24 cellular contexts compared by ENCODE assay signal in the genomic region with DNA sequence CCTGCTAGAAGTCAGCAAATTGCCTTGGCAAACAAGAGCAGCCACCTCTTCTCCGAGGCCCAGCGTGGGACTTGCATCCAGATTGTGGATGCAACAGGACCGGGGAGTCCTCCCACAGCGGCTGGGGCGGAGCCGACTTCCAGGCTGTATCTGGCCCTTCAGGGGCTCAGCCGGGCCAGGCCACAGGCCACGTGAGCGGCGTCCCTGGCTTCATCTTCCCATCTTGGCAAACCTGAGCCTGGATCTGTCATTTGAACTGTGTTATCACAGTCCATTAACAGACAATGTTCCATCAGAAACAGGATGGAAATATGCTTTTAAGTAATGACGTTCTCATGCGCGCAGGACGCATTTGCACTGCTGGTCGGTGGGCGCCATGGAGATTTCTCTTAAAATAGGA.
DNase-seq lines count a peak whose midpoint lies in the region; ATAC-seq and TF ChIP-seq lines count a peak whose summit lies in the region.
"Had no signal": no experiment of that assay in that cellular context is flagged by ENCODE, and none has a peak within 500 bp of the region (broad histone marks: within the 10 kb centered on the region; RNA-seq: fewer than 3 reads in every experiment).

No MANE protein-coding gene starts in this region.

- no peak overlapping the region for H3K4me2 ChIP-seq in neuronal stem cell (ENCODE audit: insufficient read depth, low read length, poor library complexity, severe bottlenecking)

- H3K4ac ChIP-seq in neuronal stem cell (ENCODE audit: low read length): no peak overlapping the region

- no peak overlapping the region for H2AK5ac ChIP-seq in neuronal stem cell (ENCODE audit: low read depth, low read length)

- H4K91ac ChIP-seq in neuronal stem cell (ENCODE audit: low read depth, low read length, poor library complexity): no peak overlapping the region

- H3K36me3 Mint-ChIP-seq in activated CD4-positive, alpha-beta memory T cell treated with anti-CD3 and anti-CD28 coated beads, Interleukin-2, amount 10 ng/mL, durations not matched to agents 7 days and 5 days (ENCODE audit: low read depth): peaks cover 2% of the 10 kb centered on the region
- H3K36me3 Mint-ChIP-seq: CD8-positive, alpha-beta memory T cell had no signal

- H3K23ac ChIP-seq in neuronal stem cell (ENCODE audit: low read depth, low read length, poor library complexity): no peak overlapping the region

- WGBS in neuronal stem cell (ENCODE audit: extremely low coverage in 2 of 2, insufficient read length in 2 of 2, insufficient replicate concordance in 1 of 2), 2 donors: no CpG with 5 or more reads among the region's 16 CpGs

- CTCF ChIA-PET in activated CD4-positive, alpha-beta memory T cell treated with anti-CD3 and anti-CD28 coated beads, Interleukin-2, amount 10 ng/mL, durations not matched to agents 7 days and 5 days (lab: Charles Lee): no interaction called here

- no peak for DNase-seq in left cardiac atrium
- no peak for DNase-seq in Right ventricle myocardium inferior (ENCODE audit: missing footprints)
- peak; percentile 69 for DNase-seq in left ventricle myocardium superior
- no peak for DNase-seq in neuronal stem cell (ENCODE audit: low spot score)
- no peak for DNase-seq in vagina (ENCODE audit: extremely low spot score in 2 of 2)
- DNase-seq in NCI-H82 (lab: John Stamatoyannopoulos, UW): no peak
- DNase-seq in activated CD4-positive, alpha-beta memory T cell treated with anti-CD3 and anti-CD28 coated beads, Interleukin-2, amount 10 ng/mL, durations not matched to agents 7 days and 5 days: no peak
- DNase-seq: Calu3; CD8-positive, alpha-beta memory T cell; GDM1; GOT3; HCEC 1CT; MG63; NCI-H1436 treated with DMSO at 0.1 percent for 48 hours; NCI-H1930; NCI-H226; NCI-H510A treated with DMSO at 0.1 percent for 48 hours; NCI-H748 treated with DMSO at 0.1 percent for 48 hours had no signal

- H2BK12ac ChIP-seq in neuronal stem cell (ENCODE audit: low read length): no peak overlapping the region

- no peak for TF ChIP-seq CTCF in vagina (IDR thresholded peaks at IDR 0.05)

- H3K4me1 Mint-ChIP-seq in activated CD4-positive, alpha-beta memory T cell treated with anti-CD3 and anti-CD28 coated beads, Interleukin-2, amount 10 ng/mL, durations not matched to agents 7 days and 5 days: no peaks in the 10 kb centered on the region
- H3K4me1 Mint-ChIP-seq: CD8-positive, alpha-beta memory T cell had no signal

- H3K4me3 ChIP-seq in neuronal stem cell (ENCODE audit: low read length in 2 of 2): no peak overlapping the region
- H3K4me3 ChIP-seq in vagina: no peak overlapping the region
- H3K4me3 ChIP-seq: K562, MG63 had no signal

- peak overlapping the region; percentile 88 for H3K18ac ChIP-seq in neuronal stem cell (ENCODE audit: low read length)

- H3K9ac ChIP-seq in neuronal stem cell (ENCODE audit: low read depth, low read length, poor library complexity): no peak overlapping the region

- peaks cover 17% of the 10 kb centered on the region for H3K9me3 Mint-ChIP-seq in activated CD4-positive, alpha-beta memory T cell treated with anti-CD3 and anti-CD28 coated beads, Interleukin-2, amount 10 ng/mL, durations not matched to agents 7 days and 5 days

- no peaks in the 10 kb centered on the region for H3K36me3 ChIP-seq in neuronal stem cell (replicated peaks in 1 of 2; ENCODE audit: control insufficient read depth in 2 of 2, insufficient read depth in 2 of 2, low read length in 2 of 2)
- H3K36me3 ChIP-seq in vagina: no peaks in the 10 kb centered on the region
- H3K36me3 ChIP-seq: MG63 had no signal

- no peak overlapping the region for H2BK5ac ChIP-seq in neuronal stem cell (ENCODE audit: low read length)

- no peaks in the 10 kb centered on the region for H3K27me3 Mint-ChIP-seq in activated CD4-positive, alpha-beta memory T cell treated with anti-CD3 and anti-CD28 coated beads, Interleukin-2, amount 10 ng/mL, durations not matched to agents 7 days and 5 days
- H3K27me3 Mint-ChIP-seq: CD8-positive, alpha-beta memory T cell had no signal

- POLR2A ChIA-PET in activated CD4-positive, alpha-beta memory T cell treated with anti-CD3 and anti-CD28 coated beads, Interleukin-2, amount 10 ng/mL, durations not matched to agents 7 days and 5 days (lab: Charles Lee): no interaction called here

- no peaks in the 10 kb centered on the region for H3K27me3 ChIP-seq in neuronal stem cell (ENCODE audit: control insufficient read depth in 3 of 3, insufficient read depth in 3 of 3, low read depth in 1 of 3, low read length in 3 of 3)
- no peaks in the 10 kb centered on the region for H3K27me3 ChIP-seq in vagina
- H3K27me3 ChIP-seq: MG63 had no signal

- no peak overlapping the region for H2BK15ac ChIP-seq in neuronal stem cell (ENCODE audit: low read length)

- no peak overlapping the region for H3K14ac ChIP-seq in neuronal stem cell (ENCODE audit: low read length)

- intact Hi-C loops in left cardiac atrium (cut with DNase I) (no loop called here), Right ventricle myocardium inferior (cut with DNase I) (no loop called here), left ventricle myocardium superior (cut with micrococcal nuclease) (no loop called here), vagina (cut with DNase I) (no loop called here)

- H2AFZ ChIP-seq in neuronal stem cell (ENCODE audit: low read length): no peak overlapping the region

- H3K27ac ChIP-seq in neuronal stem cell (replicated peaks; ENCODE audit: low read length) (no peak overlapping the region), vagina (peak overlapping the region; percentile 13)
- H3K27ac ChIP-seq: C4-2B, HL-60 had no signal

- ATAC-seq in left cardiac atrium (peak; percentile 38 to 39), Right ventricle myocardium inferior (no peak), left ventricle myocardium superior (peak; percentile 59), HG02623 (IDR thresholded peaks at IDR 0.05; ENCODE audit: unreplicated experiment) (no peak)
- ATAC-seq: HepG2, K562, Panc1 had no signal

- peaks cover 4% of the 10 kb centered on the region for H3K79me1 ChIP-seq in neuronal stem cell (ENCODE audit: low read depth, low read length)

- no peak for TF ChIP-seq POLR2A in vagina (IDR thresholded peaks at IDR 0.05)

- no peak overlapping the region for H3K4me3 Mint-ChIP-seq in activated CD4-positive, alpha-beta memory T cell treated with anti-CD3 and anti-CD28 coated beads, Interleukin-2, amount 10 ng/mL, durations not matched to agents 7 days and 5 days
- H3K4me3 Mint-ChIP-seq: CD8-positive, alpha-beta memory T cell had no signal

- H4K8ac ChIP-seq in neuronal stem cell (ENCODE audit: low read depth, low read length): no peak overlapping the region

- no peak overlapping the region for H2BK120ac ChIP-seq in neuronal stem cell (ENCODE audit: low read depth, low read length)

- no peaks in the 10 kb centered on the region for H3K4me1 ChIP-seq in neuronal stem cell (ENCODE audit: control insufficient read depth in 2 of 2, insufficient read depth in 1 of 2, low read depth in 1 of 2, low read length in 2 of 2)
- peaks cover 8% of the 10 kb centered on the region for H3K4me1 ChIP-seq in vagina

- peaks cover 2 to 3% of the 10 kb centered on the region in 2 donors for H3K9me3 ChIP-seq in neuronal stem cell (replicated peaks in 1 of 2; ENCODE audit: control insufficient read depth in 2 of 2, insufficient read depth in 1 of 2, low read depth in 1 of 2, low read length in 2 of 2)
- no peaks in the 10 kb centered on the region for H3K9me3 ChIP-seq in vagina
- H3K9me3 ChIP-seq: MG63 had no signal

- no peak overlapping the region for H3K27ac Mint-ChIP-seq in activated CD4-positive, alpha-beta memory T cell treated with anti-CD3 and anti-CD28 coated beads, Interleukin-2, amount 10 ng/mL, durations not matched to agents 7 days and 5 days
- H3K27ac Mint-ChIP-seq: CD8-positive, alpha-beta memory T cell had no signal

Comparison
In these comparisons a context has a peak if more than half of its experiments do, and no peak if none do; other contexts are left out.
1. ATAC-seq: peak in left cardiac atrium (2 of 2) and left ventricle myocardium superior (single experiment); none in Right ventricle myocardium inferior (single experiment) and HG02623 (single experiment).